Comparison of ENCODE assay signal across 1 cellular context in genomic region chr1:3456449-3456963, GRCh38.
TF ChIP-seq lines count a peak whose summit lies in the region.

No MANE protein-coding gene starts in this region.

TF ChIP-seq in WTC11, 78 proteins besides CTCF, POLR2A, EP300 and RAD21 (continued from another document):
- TF ChIP-seq MAX (CRISPR knock-in tag; IDR thresholded peaks at IDR 0.05) (no peak), STAT6 (CRISPR knock-in tag; conservative IDR thresholded peaks at IDR 0.05; ENCODE audit: low read depth) (no peak)
